ENCODE assay signal across 17 cellular contexts in the genomic region with DNA sequence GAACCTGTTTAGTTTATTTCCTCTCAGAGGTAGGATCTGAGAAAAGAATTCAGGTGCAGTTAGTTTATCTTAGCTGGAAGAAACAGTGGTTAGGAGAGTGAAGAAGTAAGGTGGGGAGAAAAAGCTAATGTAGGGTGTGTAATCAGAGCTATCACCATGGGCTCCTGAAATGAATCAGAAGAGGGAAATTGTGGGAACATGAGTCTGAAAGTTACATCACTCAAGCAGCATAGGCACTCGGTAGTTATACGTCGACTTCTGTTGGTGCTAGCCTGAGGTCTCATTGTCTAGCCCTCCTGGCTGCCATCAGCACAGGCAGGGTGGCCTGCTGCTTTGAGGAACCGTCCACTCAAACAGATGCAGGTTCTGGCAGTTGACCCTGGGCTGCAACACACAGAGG. TPM values are rescaled to one million over a fixed set of nuclear protein-coding genes. Genes with fewer than 3 reads are reported as not detected.
DNase-seq lines count a peak whose midpoint lies in the region; ATAC-seq and TF ChIP-seq lines count a peak whose summit lies in the region.
"Had no signal": no experiment of that assay in that cellular context is flagged by ENCODE, and none has a peak within 500 bp of the region (broad histone marks: within the 10 kb centered on the region; RNA-seq: fewer than 3 reads in every experiment).

No MANE protein-coding gene starts in this region.

- H3K27me3 ChIP-seq in OCI-LY3 (ENCODE audit: low read depth, low read length), result no peaks in the 10 kb centered on the region

- H3K4me2 ChIP-seq in OCI-LY3 (ENCODE audit: low read length), result peak overlapping the region; percentile 26; the same call in 1 of the 2 replicates
- H3K4me2 ChIP-seq: GM23338 had no signal

- H3K4me3 ChIP-seq in OCI-LY3 (ENCODE audit: low read length), result no peak overlapping the region
- H3K4me3 ChIP-seq: GM12878, GM23338 had no signal

- H3K4me3 Mint-ChIP-seq in stimulated activated effector memory CD8-positive, alpha-beta T cell treated with anti-CD3 and anti-CD28 coated beads, Interleukin-12 subunit alpha, Interleukin-12 subunit beta, amount 100 ng/mL, for 72 hours, result no peak overlapping the region
- H3K4me3 Mint-ChIP-seq in progenitor cell of endocrine pancreas (ENCODE audit: low read depth) (no peak overlapping the region), immature natural killer cell (no peak overlapping the region)
- H3K4me3 Mint-ChIP-seq: CD4-positive, alpha-beta memory T cell; GM23338; H9 had no signal

- peaks cover 7% of the 10 kb centered on the region for H3K4me1 ChIP-seq in OCI-LY3 (ENCODE audit: low read length)

- no peak overlapping the region for H2AFZ ChIP-seq in OCI-LY3 (ENCODE audit: low read depth, low read length)
- H2AFZ ChIP-seq: GM23338 had no signal

- H3K27ac Mint-ChIP-seq in stimulated activated effector memory CD8-positive, alpha-beta T cell treated with anti-CD3 and anti-CD28 coated beads, Interleukin-12 subunit alpha, Interleukin-12 subunit beta, amount 100 ng/mL, for 72 hours, result no peak overlapping the region
- H3K27ac Mint-ChIP-seq in progenitor cell of endocrine pancreas (no peak overlapping the region), immature natural killer cell (no peak overlapping the region)
- H3K27ac Mint-ChIP-seq: CD4-positive, alpha-beta memory T cell; GM23338; H9 had no signal

- H3K9ac ChIP-seq in OCI-LY3 (ENCODE audit: low read length), result no peak overlapping the region

- H3K79me2 ChIP-seq in OCI-LY3 (ENCODE audit: low read length), result no peaks in the 10 kb centered on the region

- peak; percentile 58 for ATAC-seq in stimulated activated effector memory CD8-positive, alpha-beta T cell treated with anti-CD3 and anti-CD28 coated beads, Interleukin-12 subunit alpha, Interleukin-12 subunit beta, amount 100 ng/mL, for 72 hours
- ATAC-seq: GM12878, GM23338, HCT116 had no signal

- DNase-seq in amniotic epithelial cell (ENCODE audit: low read depth), result peak; percentile 7
- no peak for DNase-seq in stimulated activated effector memory CD8-positive, alpha-beta T cell treated with anti-CD3 and anti-CD28 coated beads, Interleukin-12 subunit alpha, Interleukin-12 subunit beta, amount 100 ng/mL, for 72 hours (ENCODE audit: low spot score in 2 of 2)
- no peak for DNase-seq in progenitor cell of endocrine pancreas (ENCODE audit: low spot score, unreplicated experiment)
- no peak for DNase-seq in D341Med (ENCODE audit: low spot score)
- DNase-seq in immature natural killer cell, result no peak
- DNase-seq: C1 segment of cervical spinal cord; Calu3; CD4-positive, alpha-beta memory T cell; COR-L47; DMS153; DND-41; GDM1; H9 had no signal

- H4K20me1 ChIP-seq in OCI-LY3 (ENCODE audit: insufficient read depth, low read length), result no peaks in the 10 kb centered on the region

- H3K9me3 Mint-ChIP-seq in stimulated activated effector memory CD8-positive, alpha-beta T cell treated with anti-CD3 and anti-CD28 coated beads, Interleukin-12 subunit alpha, Interleukin-12 subunit beta, amount 100 ng/mL, for 72 hours, result peaks cover 3% of the 10 kb centered on the region
- peaks cover 29% of the 10 kb centered on the region for H3K9me3 Mint-ChIP-seq in progenitor cell of endocrine pancreas (ENCODE audit: low read depth)
- peaks cover 0 to 40% (median 6%) of the 10 kb centered on the region in 6 donors for H3K9me3 Mint-ChIP-seq in immature natural killer cell

- no peaks in the 10 kb centered on the region for H3K4me1 Mint-ChIP-seq in stimulated activated effector memory CD8-positive, alpha-beta T cell treated with anti-CD3 and anti-CD28 coated beads, Interleukin-12 subunit alpha, Interleukin-12 subunit beta, amount 100 ng/mL, for 72 hours
- H3K4me1 Mint-ChIP-seq in progenitor cell of endocrine pancreas (ENCODE audit: low read depth), result no peaks in the 10 kb centered on the region
- no peaks in the 10 kb centered on the region for H3K4me1 Mint-ChIP-seq in immature natural killer cell
- H3K4me1 Mint-ChIP-seq: CD4-positive, alpha-beta memory T cell; GM23338; H9 had no signal

- TF ChIP-seq CTCF in OCI-LY3 (IDR thresholded peaks at IDR 0.05; ENCODE audit: low read depth, low read length), result no peak
- no peak for TF ChIP-seq CTCF in progenitor cell of endocrine pancreas (IDR thresholded peaks at IDR 0.05; ENCODE audit: unreplicated experiment)

- no peaks in the 10 kb centered on the region for H3K36me3 Mint-ChIP-seq in stimulated activated effector memory CD8-positive, alpha-beta T cell treated with anti-CD3 and anti-CD28 coated beads, Interleukin-12 subunit alpha, Interleukin-12 subunit beta, amount 100 ng/mL, for 72 hours
- no peaks in the 10 kb centered on the region for H3K36me3 Mint-ChIP-seq in progenitor cell of endocrine pancreas (ENCODE audit: insufficient read depth)
- H3K36me3 Mint-ChIP-seq in immature natural killer cell, result peaks cover 0 to 4% (median 0%) of the 10 kb centered on the region in 3 donors

- H3K27ac ChIP-seq in OCI-LY3 (ENCODE audit: low read length), result no peak overlapping the region

- H3K36me3 ChIP-seq in OCI-LY3 (replicated peaks; ENCODE audit: low read depth, low read length), result no peaks in the 10 kb centered on the region

- no peaks in the 10 kb centered on the region for H3K9me3 ChIP-seq in OCI-LY3 (ENCODE audit: insufficient read depth, low read length)

- H3K27me3 Mint-ChIP-seq in progenitor cell of endocrine pancreas (no peaks in the 10 kb centered on the region), immature natural killer cell (ENCODE audit: low read depth in 3 of 3) (peaks cover 0 to 5% (median 0%) of the 10 kb centered on the region in 3 donors)

RNA-seq across cellular contexts. Expression of gene NPR3, which starts 56.7 kb away (rescaled TPM):
- total RNA-seq in progenitor cell of endocrine pancreas, result 0.89 and 1.0 TPM in 2 replicates
- under 1 TPM in 1 of 3 donors, not detected in 2; 0.04 TPM for polyA plus RNA-seq in immature natural killer cell
- total RNA-seq: GM12878, H9 had no signal
- polyA plus RNA-seq: CD4-positive, alpha-beta memory T cell had no signal
